ENCODE assay signal across 1 cellular context in the genomic region with DNA sequence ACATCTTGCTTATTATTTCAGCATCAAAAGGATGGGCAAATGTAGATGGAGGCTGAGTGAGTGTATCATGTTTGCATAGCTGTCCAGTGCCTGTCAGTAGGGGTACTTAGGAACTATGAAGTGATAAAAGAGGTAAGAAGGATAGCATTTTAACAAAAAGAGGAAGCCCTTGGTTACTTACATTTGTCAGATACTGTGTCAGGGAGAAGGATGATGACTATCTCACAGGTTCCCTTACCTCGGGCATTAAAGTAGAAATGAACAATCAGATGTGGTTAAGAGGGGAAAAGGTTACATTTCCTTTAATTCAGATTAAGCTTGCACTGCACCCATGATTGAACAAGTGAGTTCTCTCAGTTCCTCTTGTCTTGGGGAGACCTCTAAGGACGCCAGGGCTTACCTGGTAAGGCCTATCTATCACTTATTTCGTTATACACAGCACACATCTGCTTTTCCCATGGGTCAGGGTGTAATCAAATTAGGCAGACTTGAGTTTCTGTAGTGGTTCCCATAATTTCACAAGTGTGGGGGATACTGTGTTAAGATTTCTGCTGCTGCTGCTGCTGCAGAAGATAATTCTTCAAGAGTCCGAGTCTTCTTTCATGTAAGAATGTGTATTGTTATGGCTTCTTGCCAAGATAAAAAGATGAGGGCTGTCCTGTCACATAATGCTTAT.
TF ChIP-seq lines count a peak whose summit lies in the region.

No MANE protein-coding gene starts in this region.

TF ChIP-seq in H1, 55 proteins besides CTCF, POLR2A, EP300 and RAD21:
- no peak for TF ChIP-seq SRF (IDR thresholded peaks at IDR 0.05; ENCODE audit: low read depth, low read length)
- no peak for TF ChIP-seq KDM4A (IDR thresholded peaks at IDR 0.05; ENCODE audit: low read depth, low read length, severe bottlenecking)
- no peak for TF ChIP-seq ATF3 (IDR thresholded peaks at IDR 0.05; ENCODE audit: insufficient read depth, low read depth, low read length)
- no peak for TF ChIP-seq SIRT6 (IDR thresholded peaks at IDR 0.05; ENCODE audit: low read length)
- no peak for TF ChIP-seq MAFK (IDR thresholded peaks at IDR 0.05; ENCODE audit: low read depth, low read length)
- no peak for TF ChIP-seq E2F6 (IDR thresholded peaks at IDR 0.05)
- no peak for TF ChIP-seq HDAC2 (IDR thresholded peaks at IDR 0.05; ENCODE audit: borderline replicate concordance in 1 of 2, low read depth in 2 of 2, low read length in 2 of 2)
- no peak for TF ChIP-seq FOSL1 (IDR thresholded peaks at IDR 0.05; ENCODE audit: insufficient read depth, low read depth, low read length)
- TF ChIP-seq CBX8 (IDR thresholded peaks at IDR 0.05; ENCODE audit: borderline replicate concordance, low read depth, low read length): no peak
- no peak for TF ChIP-seq ASH2L (IDR thresholded peaks at IDR 0.05; ENCODE audit: low read length)
- TF ChIP-seq CHD7 (IDR thresholded peaks at IDR 0.05; ENCODE audit: insufficient replicate concordance, low read length): no peak
- TF ChIP-seq SIX5 (IDR thresholded peaks at IDR 0.05; ENCODE audit: low read depth, low read length): no peak
- TF ChIP-seq ATF2 (IDR thresholded peaks at IDR 0.05; ENCODE audit: low read length): no peak
- no peak for TF ChIP-seq RFX5 (IDR thresholded peaks at IDR 0.05; ENCODE audit: borderline replicate concordance, low read depth, low read length)
- TF ChIP-seq SIN3A (conservative IDR thresholded peaks at IDR 0.05 in 1 of 2, IDR thresholded peaks at IDR 0.05 in 1 of 2; ENCODE audit: low read depth in 1 of 2, low read length in 2 of 2): no peak
- TF ChIP-seq KDM1A (IDR thresholded peaks at IDR 0.05; ENCODE audit: borderline replicate concordance, low read length): no peak
- no peak for TF ChIP-seq TAF1 (IDR thresholded peaks at IDR 0.05; ENCODE audit: low read depth, low read length)
- TF ChIP-seq CREB1 (IDR thresholded peaks at IDR 0.05): no peak
- TF ChIP-seq HDAC6 (IDR thresholded peaks at IDR 0.05; ENCODE audit: low read depth, low read length): no peak
